1 cellular context compared by ENCODE assay signal in genomic region chr1:3779265-3779911, GRCh38.
TF ChIP-seq lines count a peak whose summit lies in the region.

No MANE protein-coding gene starts in this region.

TF ChIP-seq in GM12878, 131 proteins besides CTCF, POLR2A, EP300 and RAD21 (continued from another document):
- TF ChIP-seq, protein P1, sequence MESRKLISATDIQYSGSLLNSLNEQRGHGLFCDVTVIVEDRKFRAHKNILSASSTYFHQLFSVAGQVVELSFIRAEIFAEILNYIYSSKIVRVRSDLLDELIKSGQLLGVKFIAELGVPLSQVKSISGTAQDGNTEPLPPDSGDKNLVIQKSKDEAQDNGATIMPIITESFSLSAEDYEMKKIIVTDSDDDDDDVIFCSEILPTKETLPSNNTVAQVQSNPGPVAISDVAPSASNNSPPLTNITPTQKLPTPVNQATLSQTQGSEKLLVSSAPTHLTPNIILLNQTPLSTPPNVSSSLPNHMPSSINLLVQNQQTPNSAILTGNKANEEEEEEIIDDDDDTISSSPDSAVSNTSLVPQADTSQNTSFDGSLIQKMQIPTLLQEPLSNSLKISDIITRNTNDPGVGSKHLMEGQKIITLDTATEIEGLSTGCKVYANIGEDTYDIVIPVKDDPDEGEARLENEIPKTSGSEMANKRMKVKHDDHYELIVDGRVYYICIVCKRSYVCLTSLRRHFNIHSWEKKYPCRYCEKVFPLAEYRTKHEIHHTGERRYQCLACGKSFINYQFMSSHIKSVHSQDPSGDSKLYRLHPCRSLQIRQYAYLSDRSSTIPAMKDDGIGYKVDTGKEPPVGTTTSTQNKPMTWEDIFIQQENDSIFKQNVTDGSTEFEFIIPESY (IDR thresholded peaks at IDR 0.05): no peak
- no peak for TF ChIP-seq MXI1 (IDR thresholded peaks at IDR 0.05; ENCODE audit: low read depth, low read length)
- TF ChIP-seq POU2F2 (IDR thresholded peaks at IDR 0.05; ENCODE audit: borderline replicate concordance, low read depth, low read length): no peak
